ENCODE assay signal across 1 cellular context in genomic region chr16:85446846-85447656, GRCh38.
TF ChIP-seq lines count a peak whose summit lies in the region.

No MANE protein-coding gene starts in this region.

TF ChIP-seq in HepG2, 621 proteins besides CTCF, POLR2A, EP300 and RAD21 (continued from another document and continues in another):
- TF ChIP-seq ZNF569 (CRISPR knock-in tag; IDR thresholded peaks at IDR 0.05; ENCODE audit: borderline replicate concordance) (no peak), ZNF709 (CRISPR knock-in tag; IDR thresholded peaks at IDR 0.05) (no peak), RBAK (CRISPR knock-in tag; IDR thresholded peaks at IDR 0.05) (no peak), ZFP36 (IDR thresholded peaks at IDR 0.05; ENCODE audit: borderline replicate concordance, low read depth, low read length, partially characterized antibody) (no peak), E2F2 (CRISPR knock-in tag; IDR thresholded peaks at IDR 0.05; ENCODE audit: borderline replicate concordance) (no peak), ZBED4 (CRISPR knock-in tag; IDR thresholded peaks at IDR 0.05; ENCODE audit: borderline replicate concordance) (no peak), HNF4A (CRISPR knock-in tag; IDR thresholded peaks at IDR 0.05) (peak; percentile 93), ZNF75D (CRISPR knock-in tag; IDR thresholded peaks at IDR 0.05; ENCODE audit: borderline replicate concordance) (no peak), HNF4G (IDR thresholded peaks at IDR 0.05; ENCODE audit: borderline replicate concordance, low read depth, low read length) (peak; percentile 70; the same call in 1 of the 2 replicates), HNF4G (CRISPR knock-in tag; IDR thresholded peaks at IDR 0.05; ENCODE audit: borderline replicate concordance, low read depth) (peak; percentile 67), ATRX (CRISPR knock-in tag; IDR thresholded peaks at IDR 0.05; ENCODE audit: borderline replicate concordance) (no peak), ZNF788 (CRISPR knock-in tag; IDR thresholded peaks at IDR 0.05; ENCODE audit: borderline replicate concordance) (no peak; the same call in 1 of the 2 replicates), NFE2 (CRISPR knock-in tag; IDR thresholded peaks at IDR 0.05) (no peak), MZF1 (CRISPR knock-in tag; IDR thresholded peaks at IDR 0.05; ENCODE audit: borderline replicate concordance) (no peak), STAG1 (CRISPR knock-in tag; IDR thresholded peaks at IDR 0.05) (peak; percentile 62), ZNF20 (CRISPR knock-in tag; IDR thresholded peaks at IDR 0.05) (no peak), ZNF138 (CRISPR knock-in tag; IDR thresholded peaks at IDR 0.05; ENCODE audit: low read depth) (no peak), JARID2 (CRISPR knock-in tag; IDR thresholded peaks at IDR 0.05; ENCODE audit: insufficient replicate concordance) (no peak), NBN (conservative IDR thresholded peaks at IDR 0.05) (no peak), KDM6A (CRISPR knock-in tag; IDR thresholded peaks at IDR 0.05; ENCODE audit: low read depth) (no peak), ZNF710 (CRISPR knock-in tag; IDR thresholded peaks at IDR 0.05; ENCODE audit: borderline replicate concordance) (no peak), TBX2 (CRISPR knock-in tag; IDR thresholded peaks at IDR 0.05; ENCODE audit: borderline replicate concordance) (0 out of 2 replicates have a peak, but pooled peaks have one; percentile 61), ZFAT (CRISPR knock-in tag; conservative IDR thresholded peaks at IDR 0.05) (no peak), HDAC2 (CRISPR knock-in tag; IDR thresholded peaks at IDR 0.05) (0 out of 2 replicates have a peak, but pooled peaks have one; percentile 26), TARDBP (CRISPR knock-in tag; IDR thresholded peaks at IDR 0.05) (no peak), JUND (CRISPR knock-in tag; IDR thresholded peaks at IDR 0.05) (no peak), ZNF235 (CRISPR knock-in tag; IDR thresholded peaks at IDR 0.05; ENCODE audit: borderline replicate concordance) (no peak), TOPORS (CRISPR knock-in tag; IDR thresholded peaks at IDR 0.05) (no peak), ZBTB26 (CRISPR knock-in tag; IDR thresholded peaks at IDR 0.05; ENCODE audit: borderline replicate concordance) (no peak), NR2F6 (IDR thresholded peaks at IDR 0.05) (peak; percentile 66; the same call in 1 of the 2 replicates), NR2F6 (CRISPR knock-in tag; IDR thresholded peaks at IDR 0.05) (peak; percentile 76), ASH2L (IDR thresholded peaks at IDR 0.05; ENCODE audit: insufficient read length, low read depth, low read length) (no peak), ZNF563 (CRISPR knock-in tag; IDR thresholded peaks at IDR 0.05) (0 out of 2 replicates have a peak, but pooled peaks have one; percentile 29), MXD3 (CRISPR knock-in tag; IDR thresholded peaks at IDR 0.05) (no peak), SMYD3 (CRISPR knock-in tag; IDR thresholded peaks at IDR 0.05) (no peak), ZMYM3 (CRISPR knock-in tag; IDR thresholded peaks at IDR 0.05) (no peak), ZNF512 (CRISPR knock-in tag; IDR thresholded peaks at IDR 0.05) (peak; percentile 74), ZNF329 (CRISPR knock-in tag; IDR thresholded peaks at IDR 0.05; ENCODE audit: low read depth) (no peak), ZNF770 (CRISPR knock-in tag; IDR thresholded peaks at IDR 0.05) (no peak), ZFP82 (CRISPR knock-in tag; IDR thresholded peaks at IDR 0.05; ENCODE audit: borderline replicate concordance) (no peak)
- TF ChIP-seq, protein P1, sequence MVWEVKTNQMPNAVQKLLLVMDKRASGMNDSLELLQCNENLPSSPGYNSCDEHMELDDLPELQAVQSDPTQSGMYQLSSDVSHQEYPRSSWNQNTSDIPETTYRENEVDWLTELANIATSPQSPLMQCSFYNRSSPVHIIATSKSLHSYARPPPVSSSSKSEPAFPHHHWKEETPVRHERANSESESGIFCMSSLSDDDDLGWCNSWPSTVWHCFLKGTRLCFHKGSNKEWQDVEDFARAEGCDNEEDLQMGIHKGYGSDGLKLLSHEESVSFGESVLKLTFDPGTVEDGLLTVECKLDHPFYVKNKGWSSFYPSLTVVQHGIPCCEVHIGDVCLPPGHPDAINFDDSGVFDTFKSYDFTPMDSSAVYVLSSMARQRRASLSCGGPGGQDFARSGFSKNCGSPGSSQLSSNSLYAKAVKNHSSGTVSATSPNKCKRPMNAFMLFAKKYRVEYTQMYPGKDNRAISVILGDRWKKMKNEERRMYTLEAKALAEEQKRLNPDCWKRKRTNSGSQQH (CRISPR knock-in tag; IDR thresholded peaks at IDR 0.05; ENCODE audit: low read depth), result no peak
- TF ChIP-seq, protein P2, sequence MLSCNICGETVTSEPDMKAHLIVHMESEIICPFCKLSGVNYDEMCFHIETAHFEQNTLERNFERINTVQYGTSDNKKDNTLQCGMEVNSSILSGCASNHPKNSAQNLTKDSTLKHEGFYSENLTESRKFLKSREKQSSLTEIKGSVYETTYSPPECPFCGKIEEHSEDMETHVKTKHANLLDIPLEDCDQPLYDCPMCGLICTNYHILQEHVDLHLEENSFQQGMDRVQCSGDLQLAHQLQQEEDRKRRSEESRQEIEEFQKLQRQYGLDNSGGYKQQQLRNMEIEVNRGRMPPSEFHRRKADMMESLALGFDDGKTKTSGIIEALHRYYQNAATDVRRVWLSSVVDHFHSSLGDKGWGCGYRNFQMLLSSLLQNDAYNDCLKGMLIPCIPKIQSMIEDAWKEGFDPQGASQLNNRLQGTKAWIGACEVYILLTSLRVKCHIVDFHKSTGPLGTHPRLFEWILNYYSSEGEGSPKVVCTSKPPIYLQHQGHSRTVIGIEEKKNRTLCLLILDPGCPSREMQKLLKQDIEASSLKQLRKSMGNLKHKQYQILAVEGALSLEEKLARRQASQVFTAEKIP (CRISPR knock-in tag; IDR thresholded peaks at IDR 0.05; ENCODE audit: borderline replicate concordance), result no peak
- TF ChIP-seq, protein P3, sequence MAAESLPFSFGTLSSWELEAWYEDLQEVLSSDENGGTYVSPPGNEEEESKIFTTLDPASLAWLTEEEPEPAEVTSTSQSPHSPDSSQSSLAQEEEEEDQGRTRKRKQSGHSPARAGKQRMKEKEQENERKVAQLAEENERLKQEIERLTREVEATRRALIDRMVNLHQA (CRISPR knock-in tag; IDR thresholded peaks at IDR 0.05), result no peak
- TF ChIP-seq, protein P4, sequence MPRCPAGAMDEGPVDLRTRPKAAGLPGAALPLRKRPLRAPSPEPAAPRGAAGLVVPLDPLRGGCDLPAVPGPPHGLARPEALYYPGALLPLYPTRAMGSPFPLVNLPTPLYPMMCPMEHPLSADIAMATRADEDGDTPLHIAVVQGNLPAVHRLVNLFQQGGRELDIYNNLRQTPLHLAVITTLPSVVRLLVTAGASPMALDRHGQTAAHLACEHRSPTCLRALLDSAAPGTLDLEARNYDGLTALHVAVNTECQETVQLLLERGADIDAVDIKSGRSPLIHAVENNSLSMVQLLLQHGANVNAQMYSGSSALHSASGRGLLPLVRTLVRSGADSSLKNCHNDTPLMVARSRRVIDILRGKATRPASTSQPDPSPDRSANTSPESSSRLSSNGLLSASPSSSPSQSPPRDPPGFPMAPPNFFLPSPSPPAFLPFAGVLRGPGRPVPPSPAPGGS (CRISPR knock-in tag; IDR thresholded peaks at IDR 0.05), result no peak
- TF ChIP-seq, protein P5, sequence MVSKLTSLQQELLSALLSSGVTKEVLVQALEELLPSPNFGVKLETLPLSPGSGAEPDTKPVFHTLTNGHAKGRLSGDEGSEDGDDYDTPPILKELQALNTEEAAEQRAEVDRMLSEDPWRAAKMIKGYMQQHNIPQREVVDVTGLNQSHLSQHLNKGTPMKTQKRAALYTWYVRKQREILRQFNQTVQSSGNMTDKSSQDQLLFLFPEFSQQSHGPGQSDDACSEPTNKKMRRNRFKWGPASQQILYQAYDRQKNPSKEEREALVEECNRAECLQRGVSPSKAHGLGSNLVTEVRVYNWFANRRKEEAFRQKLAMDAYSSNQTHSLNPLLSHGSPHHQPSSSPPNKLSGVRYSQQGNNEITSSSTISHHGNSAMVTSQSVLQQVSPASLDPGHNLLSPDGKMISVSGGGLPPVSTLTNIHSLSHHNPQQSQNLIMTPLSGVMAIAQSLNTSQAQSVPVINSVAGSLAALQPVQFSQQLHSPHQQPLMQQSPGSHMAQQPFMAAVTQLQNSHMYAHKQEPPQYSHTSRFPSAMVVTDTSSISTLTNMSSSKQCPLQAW (CRISPR knock-in tag; IDR thresholded peaks at IDR 0.05), result no peak
